ENCODE assay signal across 8 cellular contexts in the genomic region with DNA sequence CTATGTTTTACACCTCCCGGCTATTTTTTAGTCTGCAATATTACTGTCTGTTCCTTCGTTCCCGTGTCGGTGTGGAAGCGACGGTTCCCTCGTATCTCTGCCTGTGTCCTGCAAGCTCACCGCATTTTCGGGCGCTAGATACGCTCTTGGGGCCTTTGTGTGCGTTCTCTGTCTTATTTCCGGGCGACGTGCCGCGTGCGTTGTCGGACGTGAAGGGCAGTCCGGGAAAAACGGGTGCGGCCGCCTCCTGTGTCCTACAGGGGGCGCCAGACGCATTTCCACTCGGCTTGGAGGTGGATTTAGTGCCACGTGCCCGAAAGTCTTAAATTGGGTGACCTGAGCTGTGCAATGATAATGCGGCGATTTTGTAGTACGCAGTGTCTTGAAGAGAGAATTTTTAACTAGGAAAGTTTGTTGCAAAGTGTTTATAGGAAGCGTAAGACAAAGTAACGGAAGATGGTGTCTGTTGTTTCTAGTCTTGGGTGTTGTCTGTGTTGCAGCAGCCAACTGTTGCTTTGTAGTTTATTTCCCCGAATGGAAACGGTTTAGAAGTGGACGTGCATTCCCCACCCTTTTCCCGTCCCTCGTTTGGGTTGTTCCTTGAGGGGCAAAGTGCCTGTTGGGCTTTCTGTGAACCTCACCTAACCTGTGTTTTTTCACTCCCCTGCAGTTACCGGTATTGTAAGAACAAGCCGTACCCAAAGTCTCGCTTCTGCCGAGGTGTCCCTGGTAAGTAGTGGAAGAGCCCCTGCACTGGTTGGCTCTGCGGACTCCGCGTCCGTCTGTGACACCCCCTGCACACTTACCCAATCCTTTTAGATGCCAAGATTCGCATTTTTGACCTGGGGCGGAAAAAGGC. TPM values are rescaled to one million over a fixed set of nuclear protein-coding genes. Genes with fewer than 3 reads are reported as not detected.
A peak's percentile ranks its signal among the peaks of the same experiment; 100 is the strongest.
DNase-seq lines count a peak whose midpoint lies in the region; ATAC-seq and TF ChIP-seq lines count a peak whose summit lies in the region.

No MANE protein-coding gene starts in this region.

- no peak for TF ChIP-seq POLR2A in adrenal gland (IDR thresholded peaks at IDR 0.05)
- no peak for TF ChIP-seq POLR2A in upper lobe of left lung (IDR thresholded peaks at IDR 0.05)

- TF ChIP-seq CTCF in AG09319 (IDR thresholded peaks at IDR 0.05; ENCODE audit: low read depth, low read length) (peak; percentile 59), adrenal gland (IDR thresholded peaks at IDR 0.05) (peak; percentile 52 to 85 (median 78)), heart right ventricle (IDR thresholded peaks at IDR 0.05) (peak; percentile 70 to 85 (median 82)), upper lobe of left lung (IDR thresholded peaks at IDR 0.05) (peak; percentile 74 to 89 (median 82))

- peaks cover 0 to 23% of the 10 kb centered on the region in 2 donors for H3K36me3 ChIP-seq in adrenal gland (replicated peaks in 1 of 2)
- peaks cover 0 to 35% (median 12%) of the 10 kb centered on the region in 9 donors for H3K36me3 ChIP-seq in heart right ventricle
- H3K36me3 ChIP-seq in upper lobe of left lung = peaks cover 0 to 37% (median 13%) of the 10 kb centered on the region in 4 donors

- ATAC-seq in GM21390 (IDR thresholded peaks at IDR 0.05; ENCODE audit: unreplicated experiment) = peak; percentile 28
- peak; percentile 38 to 84 (median 70) for ATAC-seq in heart right ventricle
- peak; percentile 78 to 84 for ATAC-seq in upper lobe of left lung (ENCODE audit: low FRiP score in 2 of 2)

- no peak for TF ChIP-seq EP300 in upper lobe of left lung (IDR thresholded peaks at IDR 0.05)

- H3K4me3 ChIP-seq in adrenal gland = peak overlapping the region; percentile 42 to 86 (median 62)
- peak overlapping the region; percentile 66 to 97 (median 78) for H3K4me3 ChIP-seq in heart right ventricle
- peak overlapping the region; percentile 53 to 83 (median 73) for H3K4me3 ChIP-seq in upper lobe of left lung

- intact Hi-C loops in adrenal gland (cut with DNase I) (loop anchor here in 1 of 2 donors (5.0 kb wide), 1 partner anchor 133 kb away; no protein-coding TSS in a partner anchor), heart right ventricle (cut with DNase I) (loop anchor here in 3 of 10 donors (5.0 to 10.0 kb wide), 3 partner anchors 116 to 1587 kb away; a partner anchor contains a TSS), posterior cingulate gyrus (cut with DNase I) (loop anchor here (5.0 kb wide), 1 partner anchor 133 kb away; no protein-coding TSS in a partner anchor)

- peak; percentile 53 for DNase-seq in AG09319 (ENCODE audit: extremely low read depth, low read depth)
- peak; percentile 81 for DNase-seq in NCI-H1092 treated with DMSO at 0.1 percent for 48 hours (lab: John Stamatoyannopoulos, UW)
- peak; percentile 73 for DNase-seq in T follicular helper cell (ENCODE audit: low read depth)
- DNase-seq in adrenal gland = peak; percentile 83 to 96 (median 92)
- peak; percentile 87 to 89 for DNase-seq in heart right ventricle
- peak; percentile 72 to 97 (median 80) for DNase-seq in posterior cingulate gyrus
- peak; percentile 89 for DNase-seq in upper lobe of left lung

- H3K27ac ChIP-seq in adrenal gland (peak overlapping the region; percentile 88 to 99 (median 98)), heart right ventricle (peak overlapping the region; percentile 94 to 99 (median 98)), upper lobe of left lung (peak overlapping the region; percentile 95 to 98 (median 97))

- H3K9me3 ChIP-seq in adrenal gland (replicated peaks in 1 of 3) (no peaks in the 10 kb centered on the region), heart right ventricle (peaks cover 0 to 10% (median 0%) of the 10 kb centered on the region in 11 donors), upper lobe of left lung (peaks cover 0 to 14% (median 0%) of the 10 kb centered on the region in 4 donors)

- no peaks in the 10 kb centered on the region for H3K27me3 ChIP-seq in adrenal gland
- H3K27me3 ChIP-seq in heart right ventricle = no peaks in the 10 kb centered on the region
- H3K27me3 ChIP-seq in upper lobe of left lung = no peaks in the 10 kb centered on the region

- 0 to 39% (median 15%) methylated on average over 31 to 49 of the region's 49 CpGs for WGBS in adrenal gland, 4 donors
- WGBS in heart right ventricle, 2 donors = 1 to 2% methylated on average over 43 to 49 of the region's 49 CpGs
- WGBS in upper lobe of left lung, 2 donors = 0 to 43% methylated on average over 11 to 49 of the region's 49 CpGs

- H3K4me1 ChIP-seq in adrenal gland (replicated peaks in 1 of 2) = peaks cover 0 to 8% of the 10 kb centered on the region in 2 donors
- peaks cover 0 to 23% (median 15%) of the 10 kb centered on the region in 9 donors for H3K4me1 ChIP-seq in heart right ventricle
- H3K4me1 ChIP-seq in upper lobe of left lung = peaks cover 7 to 35% (median 7%) of the 10 kb centered on the region in 4 donors

RNA-seq across cellular contexts. Expression of a gene that starts 0.7 kb away (rescaled TPM):
- total RNA-seq in adrenal gland (1,000 to 10,000 TPM in 7 of 8 donors, 100 to 1,000 TPM in 1; 626 to 5,287 (median 2,443) TPM), heart right ventricle (1,000 to 10,000 TPM; 1,543 to 2,503 (median 1,867) TPM), upper lobe of left lung (1,000 to 10,000 TPM; 1,246 to 5,225 (median 2,943) TPM)
- polyA plus RNA-seq in adrenal gland (1,000 to 10,000 TPM; 1,725 to 3,645 (median 2,430) TPM), heart right ventricle (1,000 to 10,000 TPM; 2,102 to 7,085 TPM)

RNA-seq across cellular contexts. Expression of a gene that starts 10.2 kb away (rescaled TPM):
- total RNA-seq in adrenal gland (100 to 1,000 TPM in 1 of 8 donors, 10 to 100 TPM in 7; 29.4 to 101 (median 55.5) TPM), heart right ventricle (10 to 100 TPM; 35.2 to 57.1 (median 46.9) TPM), upper lobe of left lung (10 to 100 TPM; 18.9 to 55.5 (median 48.2) TPM)
- polyA plus RNA-seq in adrenal gland (10 to 100 TPM; 17.2 to 48.0 (median 42.7) TPM), heart right ventricle (10 to 100 TPM; 27.2 to 55.0 TPM)

RNA-seq across cellular contexts. Expression of a gene that starts 12.4 kb away (rescaled TPM):
- total RNA-seq in adrenal gland (10 to 100 TPM; 18.1 to 47.1 (median 26.6) TPM), heart right ventricle (10 to 100 TPM; 28.4 to 42.6 (median 33.7) TPM), upper lobe of left lung (100 to 1,000 TPM in 2 of 6 donors, 10 to 100 TPM in 4; 39.1 to 228 (median 49.9) TPM)
- polyA plus RNA-seq in adrenal gland (100 to 1,000 TPM in 2 of 3 donors, 1 to 10 TPM in 1; 8.6 to 142 (median 103) TPM), heart right ventricle (100 to 1,000 TPM in 1 of 2 donors, 10 to 100 TPM in 1; 38.2 to 112 TPM)

RNA-seq across cellular contexts. Expression of a gene that starts 19.8 kb away (rescaled TPM):
- total RNA-seq in adrenal gland (10 to 100 TPM; 22.5 to 82.7 (median 48.1) TPM), heart right ventricle (10 to 100 TPM; 47.8 to 74.1 (median 59.6) TPM), upper lobe of left lung (10 to 100 TPM; 42.3 to 60.8 (median 53.6) TPM)
- polyA plus RNA-seq in adrenal gland (10 to 100 TPM; 75.9 to 95.2 (median 79.1) TPM), heart right ventricle (100 to 1,000 TPM in 1 of 2 donors, 10 to 100 TPM in 1; 54.8 to 170 TPM)

RNA-seq across cellular contexts. Expression of a gene that starts 24.5 kb away (rescaled TPM):
- total RNA-seq in adrenal gland (100 to 1,000 TPM; 334 to 979 (median 504) TPM), heart right ventricle (100 to 1,000 TPM; 139 to 288 (median 181) TPM), upper lobe of left lung (1,000 to 10,000 TPM in 5 of 6 donors, 100 to 1,000 TPM in 1; 800 to 1,760 (median 1,298) TPM)
- polyA plus RNA-seq in adrenal gland (100 to 1,000 TPM; 169 to 861 (median 612) TPM), heart right ventricle (100 to 1,000 TPM; 368 to 442 TPM)

Comparison
In these comparisons a context has a peak if more than half of its experiments do, and no peak if none do; other contexts are left out.
1. Peak in every context shown above with its lines: DNase-seq, ATAC-seq, H3K4me3 ChIP-seq and H3K27ac ChIP-seq.
2. ATAC-seq: peak in every context shown above with its lines; median percentile 81 in upper lobe of left lung; 70 in heart right ventricle; 28 in GM21390.